1 cellular context compared by ENCODE assay signal in genomic region chr4:26485684-26486083, GRCh38.
TF ChIP-seq lines count a peak whose summit lies in the region.

No MANE protein-coding gene starts in this region.

TF ChIP-seq in GM23338, 12 proteins besides CTCF, POLR2A, EP300 and RAD21 (continued from another document):
- TF ChIP-seq ZNF462 (CRISPR knock-in tag; IDR thresholded peaks at IDR 0.05) (no peak), EZH2 (IDR thresholded peaks at IDR 0.05; ENCODE audit: low read depth, unreplicated experiment) (no peak), REST (IDR thresholded peaks at IDR 0.05; ENCODE audit: unreplicated experiment) (no peak), ETS1 (IDR thresholded peaks at IDR 0.05) (no peak), POLR2AphosphoS5 (IDR thresholded peaks at IDR 0.05; ENCODE audit: low read depth) (no peak), ZNF114 (CRISPR knock-in tag; IDR thresholded peaks at IDR 0.05) (no peak), NANOG (IDR thresholded peaks at IDR 0.05; ENCODE audit: borderline replicate concordance) (no peak), STAT1 (IDR thresholded peaks at IDR 0.05; ENCODE audit: unreplicated experiment) (no peak)
TF ChIP-seq in GM23338: peak in this region for 0.
